Comparison of ENCODE assay signal across 8 cellular contexts in genomic region chr10:104349623-104350142, GRCh38. TPM values are rescaled to one million over a fixed set of nuclear protein-coding genes. Genes with fewer than 3 reads are reported as not detected.
DNase-seq lines count a peak whose midpoint lies in the region; ATAC-seq and TF ChIP-seq lines count a peak whose summit lies in the region.

No MANE protein-coding gene starts in this region.

- no peak overlapping the region for H3K27ac Mint-ChIP-seq in CD14-positive monocyte

- no peaks in the 10 kb centered on the region for H3K4me1 ChIP-seq in breast epithelium
- H3K4me1 ChIP-seq in muscle layer of duodenum (ENCODE audit: control insufficient read depth in 1 of 2, insufficient read depth in 2 of 2, low read length in 2 of 2), result peaks cover 7 to 13% of the 10 kb centered on the region in 2 donors

- peaks cover 0 to 3% (median 0%) of the 10 kb centered on the region in 7 donors for H3K9me3 Mint-ChIP-seq in CD14-positive monocyte

- peaks cover 0 to 1% (median 1%) of the 10 kb centered on the region in 3 donors for H3K27me3 Mint-ChIP-seq in CD14-positive monocyte (ENCODE audit: low read depth in 3 of 3)

- H3K36me3 Mint-ChIP-seq in CD14-positive monocyte, result no peaks in the 10 kb centered on the region

- intact Hi-C loops in CD14-positive monocyte (cut with micrococcal nuclease) (loop anchor here in 1 of 2 donors (5.0 to 10.0 kb wide), 4 partner anchors 42 to 435 kb away; partner anchors contain the start of genes CFAP43 and STN1), breast epithelium (cut with DNase I; ENCODE audit: low total_unique reads) (loop anchor here (5.0 kb wide), 2 partner anchors 42 to 57 kb away; no protein-coding TSS in a partner anchor)

- peaks cover 15% of the 10 kb centered on the region for H3K4me1 Mint-ChIP-seq in CD14-positive monocyte

- H3K9me3 ChIP-seq in breast epithelium, result no peaks in the 10 kb centered on the region
- H3K9me3 ChIP-seq in muscle layer of duodenum (ENCODE audit: control insufficient read depth in 1 of 2, low read length in 2 of 2), result no peaks in the 10 kb centered on the region

- H3K36me3 ChIP-seq in breast epithelium, result no peaks in the 10 kb centered on the region
- no peaks in the 10 kb centered on the region for H3K36me3 ChIP-seq in muscle layer of duodenum (ENCODE audit: control insufficient read depth in 1 of 2, insufficient read depth in 2 of 2, low read length in 2 of 2)

- TF ChIP-seq POLR2A in breast epithelium (IDR thresholded peaks at IDR 0.05), result no peak

- peak; percentile 73 for DNase-seq in CD14-positive monocyte (ENCODE audit: low spot score)
- DNase-seq in HPDE6-E6E7 (ENCODE audit: extremely low spot score), result peak; percentile 76
- no peak for DNase-seq in breast epithelium (ENCODE audit: low spot score in 2 of 2)
- DNase-seq in NCI-H1092 treated with DMSO at 0.1 percent for 48 hours (lab: John Stamatoyannopoulos, UW), result no peak
- DNase-seq in cerebellar nuclear complex (lab: John Stamatoyannopoulos, UW), result no peak
- DNase-seq in stimulated activated CD4-positive, alpha-beta T cell treated with anti-CD3 and anti-CD28 coated beads, Interleukin-12 subunit alpha, Interleukin-12 subunit beta, amount 100 ng/mL, for 4 hours, result no peak

- H3K4me3 ChIP-seq in breast epithelium (peak overlapping the region in 2 of 3 donors; percentile 6 to 51), muscle layer of duodenum (ENCODE audit: low read depth in 1 of 2, low read length in 2 of 2) (peak overlapping the region; percentile 27 to 37)

- H3K27ac ChIP-seq in breast epithelium (peak overlapping the region; percentile 77 to 78), muscle layer of duodenum (ENCODE audit: low read length) (peak overlapping the region; percentile 64)

- H3K27me3 ChIP-seq in breast epithelium (no peaks in the 10 kb centered on the region), muscle layer of duodenum (ENCODE audit: low read depth, low read length) (no peaks in the 10 kb centered on the region)

- H3K4me3 Mint-ChIP-seq in CD14-positive monocyte, result no peak overlapping the region

- peak; percentile 62 for ATAC-seq in GM21526 (IDR thresholded peaks at IDR 0.05; ENCODE audit: low FRiP score, unreplicated experiment)

- TF ChIP-seq CTCF in CD14-positive monocyte (IDR thresholded peaks at IDR 0.05) (no peak), breast epithelium (IDR thresholded peaks at IDR 0.05) (no peak)

RNA-seq across cellular contexts. Expression of gene CFAP58, which starts 4.0 kb away (rescaled TPM):
- polyA plus RNA-seq in CD14-positive monocyte, result not detected
- under 1 TPM; 0.16 to 0.98 (median 0.88) TPM for total RNA-seq in breast epithelium

RNA-seq across cellular contexts. Expression of gene ITPRIP, which starts 11.4 kb away (rescaled TPM):
- polyA plus RNA-seq in CD14-positive monocyte, result 10 to 100 TPM; 27.5 to 35.7 TPM
- 10 to 100 TPM; 12.0 to 35.4 (median 20.9) TPM for total RNA-seq in breast epithelium

Comparison
In these comparisons a context has a peak if more than half of its experiments do, and no peak if none do; other contexts are left out.
1. DNase-seq: peak in CD14-positive monocyte (single experiment) and HPDE6-E6E7 (single experiment); none in breast epithelium (0 of 2), NCI-H1092 treated with DMSO at 0.1 percent for 48 hours (single experiment), cerebellar nuclear complex (0 of 2) and stimulated activated CD4-positive, alpha-beta T cell treated with anti-CD3 and anti-CD28 coated beads, Interleukin-12 subunit alpha, Interleukin-12 subunit beta, amount 100 ng/mL, for 4 hours (single experiment).